Comparison of ENCODE assay signal across 2 cellular contexts in the genomic region with DNA sequence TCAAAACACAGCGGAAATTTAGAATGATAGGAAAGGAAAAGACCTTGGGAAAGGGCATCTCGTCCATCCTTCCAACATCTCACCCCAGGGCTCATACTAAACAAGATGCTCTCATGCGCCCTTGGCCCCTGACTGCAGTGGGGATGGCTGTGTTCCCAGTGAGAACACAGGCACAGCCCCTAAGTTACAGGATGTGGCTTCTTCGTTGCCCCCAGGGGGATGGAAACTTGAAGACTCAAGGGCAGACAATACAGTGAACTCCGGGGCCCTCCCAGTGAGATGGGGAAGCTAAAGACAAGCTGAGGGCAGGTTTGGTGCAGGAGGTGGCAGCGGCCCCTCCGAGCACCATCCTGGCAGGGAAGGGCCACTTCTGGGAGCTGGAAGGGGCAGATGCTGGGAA.
TF ChIP-seq lines count a peak whose summit lies in the region.

No MANE protein-coding gene starts in this region.

TF ChIP-seq in IMR-90, 13 proteins besides CTCF, POLR2A, EP300 and RAD21:
- TF ChIP-seq BHLHE40 (IDR thresholded peaks at IDR 0.05; ENCODE audit: low read depth, low read length): no peak
- no peak for TF ChIP-seq SMC3 (IDR thresholded peaks at IDR 0.05; ENCODE audit: low read depth, low read length)
- TF ChIP-seq, protein P1, sequence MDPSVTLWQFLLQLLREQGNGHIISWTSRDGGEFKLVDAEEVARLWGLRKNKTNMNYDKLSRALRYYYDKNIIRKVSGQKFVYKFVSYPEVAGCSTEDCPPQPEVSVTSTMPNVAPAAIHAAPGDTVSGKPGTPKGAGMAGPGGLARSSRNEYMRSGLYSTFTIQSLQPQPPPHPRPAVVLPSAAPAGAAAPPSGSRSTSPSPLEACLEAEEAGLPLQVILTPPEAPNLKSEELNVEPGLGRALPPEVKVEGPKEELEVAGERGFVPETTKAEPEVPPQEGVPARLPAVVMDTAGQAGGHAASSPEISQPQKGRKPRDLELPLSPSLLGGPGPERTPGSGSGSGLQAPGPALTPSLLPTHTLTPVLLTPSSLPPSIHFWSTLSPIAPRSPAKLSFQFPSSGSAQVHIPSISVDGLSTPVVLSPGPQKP (IDR thresholded peaks at IDR 0.05; ENCODE audit: borderline replicate concordance, low read depth, low read length): no peak
- TF ChIP-seq, protein P2, sequence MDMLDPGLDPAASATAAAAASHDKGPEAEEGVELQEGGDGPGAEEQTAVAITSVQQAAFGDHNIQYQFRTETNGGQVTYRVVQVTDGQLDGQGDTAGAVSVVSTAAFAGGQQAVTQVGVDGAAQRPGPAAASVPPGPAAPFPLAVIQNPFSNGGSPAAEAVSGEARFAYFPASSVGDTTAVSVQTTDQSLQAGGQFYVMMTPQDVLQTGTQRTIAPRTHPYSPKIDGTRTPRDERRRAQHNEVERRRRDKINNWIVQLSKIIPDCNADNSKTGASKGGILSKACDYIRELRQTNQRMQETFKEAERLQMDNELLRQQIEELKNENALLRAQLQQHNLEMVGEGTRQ (IDR thresholded peaks at IDR 0.05; ENCODE audit: low read depth, low read length): no peak
- TF ChIP-seq MAZ (IDR thresholded peaks at IDR 0.05; ENCODE audit: borderline replicate concordance, low read depth, low read length): no peak
- TF ChIP-seq RCOR1 (IDR thresholded peaks at IDR 0.05; ENCODE audit: insufficient replicate concordance, low read length): no peak
- TF ChIP-seq MAFK (IDR thresholded peaks at IDR 0.05; ENCODE audit: low read depth, low read length): no peak
- TF ChIP-seq NFE2L2 (IDR thresholded peaks at IDR 0.05; ENCODE audit: low read depth, low read length): no peak
- TF ChIP-seq MXI1 (IDR thresholded peaks at IDR 0.05; ENCODE audit: borderline replicate concordance, low read depth, low read length): no peak
- TF ChIP-seq CHD1 (IDR thresholded peaks at IDR 0.05; ENCODE audit: low read depth, low read length): no peak
- no peak for TF ChIP-seq FOS (IDR thresholded peaks at IDR 0.05; ENCODE audit: low read depth, low read length)
- TF ChIP-seq RFX5 (IDR thresholded peaks at IDR 0.05; ENCODE audit: low read depth, low read length): no peak

TF ChIP-seq in H1, 55 proteins besides CTCF, POLR2A, EP300 and RAD21:
- TF ChIP-seq RFX5 (IDR thresholded peaks at IDR 0.05; ENCODE audit: borderline replicate concordance, low read depth, low read length) (no peak), POU5F1 (IDR thresholded peaks at IDR 0.05; ENCODE audit: low read depth, low read length) (no peak), SUZ12 (IDR thresholded peaks at IDR 0.05; ENCODE audit: low read length) (no peak), HDAC6 (IDR thresholded peaks at IDR 0.05; ENCODE audit: low read depth, low read length) (no peak), CHD1 (IDR thresholded peaks at IDR 0.05; ENCODE audit: low read depth, low read length) (no peak), TEAD4 (IDR thresholded peaks at IDR 0.05; ENCODE audit: low read depth, low read length) (no peak), SP4 (IDR thresholded peaks at IDR 0.05; ENCODE audit: low read length) (no peak), NANOG (IDR thresholded peaks at IDR 0.05; ENCODE audit: insufficient read depth, low read depth, low read length, poor library complexity, severe bottlenecking) (no peak), TCF12 (IDR thresholded peaks at IDR 0.05; ENCODE audit: low read depth, low read length) (no peak), TAF1 (IDR thresholded peaks at IDR 0.05; ENCODE audit: low read depth, low read length) (no peak), YY1 (IDR thresholded peaks at IDR 0.05; ENCODE audit: low read depth, low read length) (no peak), BRCA1 (IDR thresholded peaks at IDR 0.05; ENCODE audit: low read depth, low read length) (no peak), GTF2F1 (IDR thresholded peaks at IDR 0.05; ENCODE audit: borderline replicate concordance, low read depth, low read length) (no peak), ZNF274 (IDR thresholded peaks at IDR 0.05; ENCODE audit: borderline replicate concordance, extremely low read depth, low read length) (no peak), SP1 (IDR thresholded peaks at IDR 0.05; ENCODE audit: low read depth, low read length) (no peak), CBX5 (IDR thresholded peaks at IDR 0.05; ENCODE audit: low read depth, low read length) (no peak), MAFK (IDR thresholded peaks at IDR 0.05; ENCODE audit: low read depth, low read length) (no peak)
- TF ChIP-seq, protein P2 (IDR thresholded peaks at IDR 0.05; ENCODE audit: low read length): no peak
